Comparison of ENCODE assay signal across 24 cellular contexts in genomic region chr5:140152610-140152999, GRCh38.
"Had no signal": no experiment of that assay in that cellular context is flagged by ENCODE, and none has a peak within 500 bp of the region (broad histone marks: within the 10 kb centered on the region; RNA-seq: fewer than 3 reads in every experiment).

No MANE protein-coding gene starts in this region.

- H3K27me3 Mint-ChIP-seq: memory B cell had no signal

- H3K27ac Mint-ChIP-seq: effector memory CD8-positive, alpha-beta T cell; immature natural killer cell; memory B cell; naive B cell; nephron; neural progenitor cell; stimulated activated effector memory CD8-positive, alpha-beta T cell treated with anti-CD3 and anti-CD28 coated beads, Interleukin-12 subunit alpha, Interleukin-12 subunit beta, amount 100 ng/mL, for 72 hours had no signal

- H2AFZ ChIP-seq: neural progenitor cell had no signal

- H3K27me3 ChIP-seq: sigmoid colon, stomach, thyroid gland had no signal

- FAIRE-seq: endometrium, frontal cortex, urothelium cell line had no signal

- H3K4me3 Mint-ChIP-seq: effector memory CD8-positive, alpha-beta T cell; immature natural killer cell; memory B cell; naive B cell; nephron; neural progenitor cell; stimulated activated effector memory CD8-positive, alpha-beta T cell treated with anti-CD3 and anti-CD28 coated beads, Interleukin-12 subunit alpha, Interleukin-12 subunit beta, amount 100 ng/mL, for 72 hours had no signal

- H3K9ac ChIP-seq: neural progenitor cell had no signal

- H3K27ac ChIP-seq: neural progenitor cell, psoas muscle, sigmoid colon, stomach, thyroid gland had no signal

- H3K9me3 Mint-ChIP-seq: effector memory CD8-positive, alpha-beta T cell; immature natural killer cell; memory B cell; mesothelial cell of epicardium; naive B cell; nephron; neural progenitor cell; stimulated activated effector memory CD8-positive, alpha-beta T cell treated with anti-CD3 and anti-CD28 coated beads, Interleukin-12 subunit alpha, Interleukin-12 subunit beta, amount 100 ng/mL, for 72 hours; type B pancreatic cell had no signal

- DNase-seq: cerebellar nuclear complex; cortex of kidney; effector memory CD8-positive, alpha-beta T cell; immature natural killer cell; left lung; mucosa of descending colon; naive B cell; psoas muscle; right cardiac atrium; sigmoid colon; stimulated activated CD4-positive, alpha-beta T cell treated with anti-CD3 and anti-CD28 coated beads, Interleukin-2, amount 100 ng/mL, for 24 hours; stimulated activated CD4-positive, alpha-beta T cell treated with anti-CD3 and anti-CD28 coated beads, Interleukin-4, amount 100 ng/mL, for 24 hours; stimulated activated naive CD4-positive, alpha-beta T cell treated with Interleukin-2 at 50 U/mL for 16 hours; stomach; thyroid gland had no signal

- H3K4me3 ChIP-seq: left lung, mucosa of descending colon, neural progenitor cell, psoas muscle, sigmoid colon, stomach, thyroid gland had no signal

- H3K36me3 ChIP-seq: left lung, neural progenitor cell, sigmoid colon, stomach, thyroid gland had no signal

- ATAC-seq: effector memory CD8-positive, alpha-beta T cell; mucosa of descending colon; psoas muscle; right cardiac atrium; stimulated activated effector memory CD8-positive, alpha-beta T cell treated with anti-CD3 and anti-CD28 coated beads, Interleukin-12 subunit alpha, Interleukin-12 subunit beta, amount 100 ng/mL, for 72 hours had no signal

- H3K36me3 Mint-ChIP-seq: immature natural killer cell; memory B cell; mesothelial cell of epicardium; naive B cell; neural progenitor cell; stimulated activated effector memory CD8-positive, alpha-beta T cell treated with anti-CD3 and anti-CD28 coated beads, Interleukin-12 subunit alpha, Interleukin-12 subunit beta, amount 100 ng/mL, for 72 hours; type B pancreatic cell had no signal

- H3K9me3 ChIP-seq: left lung, mucosa of descending colon, psoas muscle, sigmoid colon, stomach, thyroid gland had no signal
